In genomic region chr6:53750112-53750511, GRCh38 we compare ENCODE assay signal across 15 cellular contexts. TPM values are rescaled to one million over a fixed set of nuclear protein-coding genes. Genes with fewer than 3 reads are reported as not detected.
DNase-seq lines count a peak whose midpoint lies in the region; ATAC-seq and TF ChIP-seq lines count a peak whose summit lies in the region.
"Had no signal": no experiment of that assay in that cellular context is flagged by ENCODE, and none has a peak within 500 bp of the region (broad histone marks: within the 10 kb centered on the region; RNA-seq: fewer than 3 reads in every experiment).

No MANE protein-coding gene starts in this region.

- H3K27me3 Mint-ChIP-seq in type B pancreatic cell, result no peaks in the 10 kb centered on the region

- peaks cover 8% of the 10 kb centered on the region for H3K4me1 Mint-ChIP-seq in type B pancreatic cell (ENCODE audit: unreplicated experiment)
- H3K4me1 Mint-ChIP-seq: CD4-positive, alpha-beta memory T cell had no signal

- POLR2A ChIA-PET in HEK293 (lab: Yijun Ruan, JAX), result interaction anchor here (0.6 kb wide), 1 partner anchor 223 kb away, joined by 3 read pairs; no protein-coding TSS in a partner anchor

- DNase-seq in NCI-H69 (lab: John Stamatoyannopoulos, UW) (peak; percentile 79), esophagus squamous epithelium (lab: John Stamatoyannopoulos, UW) (no peak), type B pancreatic cell (ENCODE audit: extremely low spot score, unreplicated experiment) (no peak), NCI-H2107 (lab: John Stamatoyannopoulos, UW) (no peak)
- DNase-seq: 8988T; CD4-positive, alpha-beta memory T cell; DMS79 treated with DMSO at 0.1 percent for 48 hours; GF-D8; GOT3; H9 had no signal

- H3K9me3 Mint-ChIP-seq in type B pancreatic cell, result no peaks in the 10 kb centered on the region
- H3K9me3 Mint-ChIP-seq: CD4-positive, alpha-beta memory T cell; H9 had no signal

- H3K27me3 ChIP-seq in esophagus squamous epithelium, result no peaks in the 10 kb centered on the region
- H3K27me3 ChIP-seq: BLaER1 had no signal

- no peak for TF ChIP-seq POLR2A in esophagus squamous epithelium (IDR thresholded peaks at IDR 0.05)

- WGBS in esophagus squamous epithelium, 2 donors, result 67 to 71% methylated on average over 1 of the region's 1 CpG

- H3K36me3 ChIP-seq in HEK293 (ENCODE audit: control insufficient read depth in 2 of 2, insufficient read depth in 1 of 2, low read length in 2 of 2) (no peaks in the 10 kb centered on the region), esophagus squamous epithelium (no peaks in the 10 kb centered on the region)
- H3K36me3 ChIP-seq: BLaER1 had no signal

- H3K4me3 Mint-ChIP-seq in type B pancreatic cell, result no peak overlapping the region
- H3K4me3 Mint-ChIP-seq: CD14-positive monocyte; CD4-positive, alpha-beta memory T cell; H9 had no signal

- ATAC-seq in HG02973 (IDR thresholded peaks at IDR 0.05; ENCODE audit: unreplicated experiment) (no peak), GM21515 (IDR thresholded peaks at IDR 0.05; ENCODE audit: unreplicated experiment) (no peak)

- no peak overlapping the region for H3K27ac ChIP-seq in HEK293 (ENCODE audit: extremely low read depth, low read depth, low read length)
- peak overlapping the region in 3 of 4 donors; percentile 32 to 62 (median 55) for H3K27ac ChIP-seq in esophagus squamous epithelium
- H3K27ac ChIP-seq: BLaER1 had no signal

- no peak overlapping the region for H3K4me3 ChIP-seq in HEK293 (ENCODE audit: low read depth, low read length)
- no peak overlapping the region for H3K4me3 ChIP-seq in esophagus squamous epithelium
- H3K4me3 ChIP-seq: BLaER1 had no signal

- intact Hi-C loops in esophagus squamous epithelium (cut with DNase I), result no loop called here

- peaks cover 7% of the 10 kb centered on the region for H3K36me3 Mint-ChIP-seq in type B pancreatic cell
- H3K36me3 Mint-ChIP-seq: CD14-positive monocyte; CD4-positive, alpha-beta memory T cell had no signal

- H3K9me3 ChIP-seq in HEK293 (ENCODE audit: control insufficient read depth, insufficient read depth, low read depth, low read length), result no peaks in the 10 kb centered on the region
- H3K9me3 ChIP-seq in esophagus squamous epithelium, result no peaks in the 10 kb centered on the region
- H3K9me3 ChIP-seq: BLaER1 had no signal

- H3K4me1 ChIP-seq in HEK293 (ENCODE audit: control insufficient read depth, insufficient read depth, low read length) (no peaks in the 10 kb centered on the region), esophagus squamous epithelium (peaks cover 0 to 61% (median 10%) of the 10 kb centered on the region in 3 donors)
- H3K4me1 ChIP-seq: BLaER1 had no signal

- TF ChIP-seq CTCF in HEK293 (tag by site-specific recombination; IDR thresholded peaks at IDR 0.05), result no peak
- TF ChIP-seq CTCF in esophagus squamous epithelium (IDR thresholded peaks at IDR 0.05), result no peak
- no peak for TF ChIP-seq CTCF in type B pancreatic cell (conservative IDR thresholded peaks at IDR 0.05)

- CTCF ChIA-PET in HEK293 (lab: Yijun Ruan, JAX), result interaction anchor here (0.8 to 1.4 kb wide), 6 partner anchors 14 to 206 kb away, joined by 3 to 7 read pairs (median 4); no protein-coding TSS in a partner anchor

- peak overlapping the region; percentile 86 for H3K27ac Mint-ChIP-seq in type B pancreatic cell
- H3K27ac Mint-ChIP-seq: CD14-positive monocyte; CD4-positive, alpha-beta memory T cell; H9 had no signal

TF ChIP-seq in HEK293, 187 proteins besides CTCF, POLR2A, EP300 and RAD21:
- TF ChIP-seq SP7 (tag by site-specific recombination; IDR thresholded peaks at IDR 0.05) (peak; percentile 70), ZNF239 (tag by site-specific recombination; IDR thresholded peaks at IDR 0.05) (no peak)

RNA-seq across cellular contexts. Expression of gene LRRC1, which starts 44.7 kb away (rescaled TPM):
- total RNA-seq in esophagus squamous epithelium (10 to 100 TPM; 23.2 to 38.5 (median 28.3) TPM), type B pancreatic cell (ENCODE audit: low replicate concordance) (28.9 and 60.0 TPM in 2 replicates)
